Comparison of ENCODE assay signal across 8 cellular contexts in genomic region chr1:40849801-40850592, GRCh38. TPM values are rescaled to one million over a fixed set of nuclear protein-coding genes. Genes with fewer than 3 reads are reported as not detected.
DNase-seq lines count a peak whose midpoint lies in the region; ATAC-seq and TF ChIP-seq lines count a peak whose summit lies in the region.

No MANE protein-coding gene starts in this region.

- ATAC-seq in lower lobe of right lung = peak; percentile 89 to 91
- no peak for ATAC-seq in GM19452 (IDR thresholded peaks at IDR 0.05; ENCODE audit: unreplicated experiment)

- H3K27ac Mint-ChIP-seq in activated CD4-positive, alpha-beta T cell treated with anti-CD3 and anti-CD28 coated beads, Interleukin-2, amount 10 ng/mL, durations not matched to agents 7 days and 5 days = peak overlapping the region; percentile 64

- no peaks in the 10 kb centered on the region for H3K27me3 ChIP-seq in lower lobe of right lung (ENCODE audit: low read depth)

- H3K36me3 Mint-ChIP-seq in activated CD4-positive, alpha-beta T cell treated with anti-CD3 and anti-CD28 coated beads, Interleukin-2, amount 10 ng/mL, durations not matched to agents 7 days and 5 days (ENCODE audit: low read depth) = no peaks in the 10 kb centered on the region

- peaks cover 27% of the 10 kb centered on the region for H3K4me1 Mint-ChIP-seq in activated CD4-positive, alpha-beta T cell treated with anti-CD3 and anti-CD28 coated beads, Interleukin-2, amount 10 ng/mL, durations not matched to agents 7 days and 5 days

- POLR2A ChIA-PET in activated CD4-positive, alpha-beta T cell treated with anti-CD3 and anti-CD28 coated beads, Interleukin-2, amount 10 ng/mL, durations not matched to agents 7 days and 5 days (lab: Charles Lee) = no interaction called here

- DNase-seq in DMS114 treated with DMSO at 0.1 percent for 48 hours (lab: John Stamatoyannopoulos, UW; ENCODE audit: unreplicated experiment) (peak; percentile 19), HFF-Myc (ENCODE audit: extremely low read depth, low read depth) (no peak), NCI-H345 treated with DMSO at 0.1 percent for 48 hours (lab: John Stamatoyannopoulos, UW; ENCODE audit: unreplicated experiment) (peak; percentile 21), coronary artery (ENCODE audit: low spot score) (no peak), lower lobe of right lung (peak; percentile 81)
- peak; percentile 85 for DNase-seq in activated CD4-positive, alpha-beta T cell treated with anti-CD3 and anti-CD28 coated beads, Interleukin-2, amount 10 ng/mL, durations not matched to agents 7 days and 5 days
- DNase-seq in stimulated activated CD8-positive, alpha-beta memory T cell treated with anti-CD3 and anti-CD28 coated beads, Interleukin-15, amount 100 ng/mL, for 1 hour (ENCODE audit: low read depth) = peak; percentile 62

- intact Hi-C loops in lower lobe of right lung (cut with DNase I) = loop anchor here (5.0 to 10.0 kb wide), 2 partner anchors 105 to 233 kb away; no protein-coding TSS in a partner anchor

- CTCF ChIA-PET in activated CD4-positive, alpha-beta T cell treated with anti-CD3 and anti-CD28 coated beads, Interleukin-2, amount 10 ng/mL, durations not matched to agents 7 days and 5 days (lab: Charles Lee) = interaction anchor here (0.5 to 4.3 kb wide), 24 partner anchors 9 to 256 kb away, joined by 3 to 28 read pairs (median 3); partner anchors contain the start of gene NFYC

- H3K27ac ChIP-seq in coronary artery = no peak overlapping the region
- no peak overlapping the region for H3K27ac ChIP-seq in lower lobe of right lung

- TF ChIP-seq CTCF in HFF-Myc (IDR thresholded peaks at IDR 0.05; ENCODE audit: low read depth, low read length, missing control alignments) = peak; percentile 89
- peak; percentile 83 for TF ChIP-seq CTCF in coronary artery (IDR thresholded peaks at IDR 0.05)
- TF ChIP-seq CTCF in lower lobe of right lung (IDR thresholded peaks at IDR 0.05) = peak; percentile 91

- H3K4me3 ChIP-seq in HFF-Myc (replicated peaks; ENCODE audit: low read depth, low read length) (no peak overlapping the region), coronary artery (no peak overlapping the region), lower lobe of right lung (no peak overlapping the region)

- H3K4me1 ChIP-seq in lower lobe of right lung = peaks cover 6% of the 10 kb centered on the region

- H3K9me3 ChIP-seq in lower lobe of right lung = no peaks in the 10 kb centered on the region

- no peaks in the 10 kb centered on the region for H3K9me3 Mint-ChIP-seq in activated CD4-positive, alpha-beta T cell treated with anti-CD3 and anti-CD28 coated beads, Interleukin-2, amount 10 ng/mL, durations not matched to agents 7 days and 5 days

- no peak overlapping the region for H3K4me3 Mint-ChIP-seq in activated CD4-positive, alpha-beta T cell treated with anti-CD3 and anti-CD28 coated beads, Interleukin-2, amount 10 ng/mL, durations not matched to agents 7 days and 5 days

- no peaks in the 10 kb centered on the region for H3K27me3 Mint-ChIP-seq in activated CD4-positive, alpha-beta T cell treated with anti-CD3 and anti-CD28 coated beads, Interleukin-2, amount 10 ng/mL, durations not matched to agents 7 days and 5 days

- H3K36me3 ChIP-seq in lower lobe of right lung = no peaks in the 10 kb centered on the region

RNA-seq across cellular contexts. Expression of gene CITED4, which starts 12.2 kb away (rescaled TPM):
- total RNA-seq in activated CD4-positive, alpha-beta T cell treated with anti-CD3 and anti-CD28 coated beads, Interleukin-2, amount 10 ng/mL, durations not matched to agents 7 days and 5 days = 1 to 10 TPM; 4.1 to 6.8 TPM
- total RNA-seq in lower lobe of right lung = 13.9 TPM

Comparison
In these comparisons a context has a peak if more than half of its experiments do, and no peak if none do; other contexts are left out.
1. DNase-seq: peak in DMS114 treated with DMSO at 0.1 percent for 48 hours (single experiment), NCI-H345 treated with DMSO at 0.1 percent for 48 hours (single experiment), activated CD4-positive, alpha-beta T cell treated with anti-CD3 and anti-CD28 coated beads, Interleukin-2, amount 10 ng/mL, durations not matched to agents 7 days and 5 days (single experiment), lower lobe of right lung (single experiment) and stimulated activated CD8-positive, alpha-beta memory T cell treated with anti-CD3 and anti-CD28 coated beads, Interleukin-15, amount 100 ng/mL, for 1 hour (single experiment); none in HFF-Myc (single experiment) and coronary artery (single experiment).
2. Peak in every context shown above with its lines, with median percentiles within 50 percentile points of each other: CTCF ChIP-seq.